1 cellular context compared by ENCODE assay signal in genomic region chr22:27756212-27756660, GRCh38.
TF ChIP-seq lines count a peak whose summit lies in the region.

No MANE protein-coding gene starts in this region.

TF ChIP-seq in H1, 55 proteins besides CTCF, POLR2A, EP300 and RAD21:
- no peak for TF ChIP-seq ATF2 (IDR thresholded peaks at IDR 0.05; ENCODE audit: low read length)
- TF ChIP-seq JUND (IDR thresholded peaks at IDR 0.05; ENCODE audit: low read length), result no peak
- TF ChIP-seq MAFK (IDR thresholded peaks at IDR 0.05; ENCODE audit: low read depth, low read length), result no peak
- TF ChIP-seq NRF1 (IDR thresholded peaks at IDR 0.05; ENCODE audit: low read depth, low read length), result no peak
- TF ChIP-seq E2F6 (IDR thresholded peaks at IDR 0.05), result no peak
- TF ChIP-seq BCL11A (IDR thresholded peaks at IDR 0.05; ENCODE audit: low read depth in 2 of 2, low read length in 2 of 2), result no peak
- TF ChIP-seq SP4 (IDR thresholded peaks at IDR 0.05; ENCODE audit: low read length), result no peak
- no peak for TF ChIP-seq TBP (IDR thresholded peaks at IDR 0.05; ENCODE audit: low read depth, low read length)
- TF ChIP-seq CHD7 (IDR thresholded peaks at IDR 0.05; ENCODE audit: insufficient replicate concordance, low read length), result no peak
- no peak for TF ChIP-seq RNF2 (IDR thresholded peaks at IDR 0.05; ENCODE audit: borderline replicate concordance, low read depth, low read length, missing control alignments, poor library complexity, severe bottlenecking)
- no peak for TF ChIP-seq HDAC6 (IDR thresholded peaks at IDR 0.05; ENCODE audit: low read depth, low read length)
- no peak for TF ChIP-seq MAX (IDR thresholded peaks at IDR 0.05)
- TF ChIP-seq CHD2 (IDR thresholded peaks at IDR 0.05; ENCODE audit: low read length), result no peak
- TF ChIP-seq CBX5 (IDR thresholded peaks at IDR 0.05; ENCODE audit: low read depth, low read length), result no peak
- TF ChIP-seq SIX5 (IDR thresholded peaks at IDR 0.05; ENCODE audit: low read depth, low read length), result no peak
- no peak for TF ChIP-seq SAP30 (IDR thresholded peaks at IDR 0.05; ENCODE audit: insufficient read depth, insufficient replicate concordance, low read length)
- TF ChIP-seq ATF3 (IDR thresholded peaks at IDR 0.05; ENCODE audit: insufficient read depth, low read depth, low read length), result no peak
- TF ChIP-seq CTBP2 (IDR thresholded peaks at IDR 0.05; ENCODE audit: borderline replicate concordance, insufficient read depth, insufficient read length, low read length), result no peak
- TF ChIP-seq JUN (IDR thresholded peaks at IDR 0.05; ENCODE audit: low read depth, low read length), result no peak
- no peak for TF ChIP-seq SP2 (IDR thresholded peaks at IDR 0.05; ENCODE audit: low read length)
